ENCODE assay signal across 9 cellular contexts in genomic region chr9:121447341-121447834, GRCh38. TPM values are rescaled to one million over a fixed set of nuclear protein-coding genes. Genes with fewer than 3 reads are reported as not detected.
DNase-seq lines count a peak whose midpoint lies in the region; ATAC-seq and TF ChIP-seq lines count a peak whose summit lies in the region.
"Had no signal": no experiment of that assay in that cellular context is flagged by ENCODE, and none has a peak within 500 bp of the region (broad histone marks: within the 10 kb centered on the region; RNA-seq: fewer than 3 reads in every experiment).

No MANE protein-coding gene starts in this region.

- H3K9me1 ChIP-seq in IMR-90 (ENCODE audit: insufficient read depth, low read length) = no peaks in the 10 kb centered on the region

- no peak for TF ChIP-seq RAD21 in IMR-90 (IDR thresholded peaks at IDR 0.05; ENCODE audit: low read length)

- no peaks in the 10 kb centered on the region for H3K79me1 ChIP-seq in IMR-90 (ENCODE audit: low read depth in 1 of 2, low read length in 2 of 2)

- H3K27me3 ChIP-seq in BLaER1 treated with 17β-estradiol and CSF1 and Interleukin-3, amounts not matched to agents 10 nM and 100 nM = peaks cover 3 to 70% (median 22%) of the 10 kb centered on the region in 11 experiments; a peak in 15 of 22 replicates
- H3K27me3 ChIP-seq in IMR-90 (ENCODE audit: control insufficient read depth, insufficient read depth, low read length) = peaks cover 57% of the 10 kb centered on the region

- ATAC-seq in IMR-90 (ENCODE audit: low read depth) (peak; percentile 54), HG03097 (IDR thresholded peaks at IDR 0.05; ENCODE audit: low FRiP score, unreplicated experiment) (no peak)
- no peak for ATAC-seq in stimulated activated naive CD8-positive, alpha-beta T cell treated with anti-CD3 and anti-CD28 coated beads, Interleukin-15, Interleukin-2, amounts not matched to agents 100 U/mL and 50 U/mL, for 24 hours

- peak overlapping the region; percentile 62 to 75 (median 66) for H3K4me2 ChIP-seq in BLaER1 treated with 17β-estradiol and CSF1 and Interleukin-3, amounts not matched to agents 10 nM and 100 nM
- no peak overlapping the region for H3K4me2 ChIP-seq in IMR-90 (ENCODE audit: low read depth, low read length)

- no TSS peak for BruUV-seq in IMR-90 (replicated peaks; lab: Mats Ljungman, UMichigan)

- dilution Hi-C loops in IMR-90 (cut with HindIII; ENCODE audit: low sequenced_read_pairs, unreplicated experiment) = no loop called here

- H3K23ac ChIP-seq in IMR-90 (ENCODE audit: low read depth, low read length) = no peak overlapping the region

- no peak overlapping the region for H2AK5ac ChIP-seq in IMR-90 (ENCODE audit: low read depth, low read length)

- no peak overlapping the region for H2AFZ ChIP-seq in IMR-90 (replicated peaks; ENCODE audit: low read length, poor library complexity)

- no peak overlapping the region for H2BK20ac ChIP-seq in IMR-90 (ENCODE audit: low read depth, low read length)

- no peak for TF ChIP-seq CTCF in IMR-90 (conservative IDR thresholded peaks at IDR 0.05; ENCODE audit: low read depth, low read length)

- no peak for TF ChIP-seq POLR2A in IMR-90 (IDR thresholded peaks at IDR 0.05; ENCODE audit: low read depth, low read length)

- peaks cover 0 to 8% (median 0%) of the 10 kb centered on the region in 11 experiments; a peak in 4 of 22 replicates for H4K20me1 ChIP-seq in BLaER1 treated with 17β-estradiol and CSF1 and Interleukin-3, amounts not matched to agents 10 nM and 100 nM
- H4K20me1 ChIP-seq in IMR-90 (ENCODE audit: insufficient read depth, low read length) = no peaks in the 10 kb centered on the region; the same call in 1 of the 2 replicates

- H3K27ac ChIP-seq in BLaER1 treated with 17β-estradiol and CSF1 and Interleukin-3, amounts not matched to agents 10 nM and 100 nM = no peak overlapping the region
- no peak overlapping the region for H3K27ac ChIP-seq in IMR-90 (ENCODE audit: insufficient read depth, low read length)

- H3K18ac ChIP-seq in IMR-90 (ENCODE audit: low read depth, low read length) = no peak overlapping the region; the same call in 1 of the 2 replicates

- DNase-seq in IMR-90 (peak; percentile 76), astrocyte of the hippocampus (ENCODE audit: low read depth, low spot score) (peak; percentile 67), kidney tubule cell (ENCODE audit: low spot score) (peak; percentile 81), NCI-H1436 (lab: John Stamatoyannopoulos, UW) (no peak)
- DNase-seq in stimulated activated naive CD8-positive, alpha-beta T cell treated with anti-CD3 and anti-CD28 coated beads, Interleukin-15, Interleukin-2, amounts not matched to agents 100 U/mL and 50 U/mL, for 24 hours = no peak
- DNase-seq in activated naive CD4-positive, alpha-beta T cell (lab: John Stamatoyannopoulos, UW) = no peak
- DNase-seq: NCI-H187 had no signal

- no peak overlapping the region for H3K14ac ChIP-seq in IMR-90 (replicated peaks; ENCODE audit: low read depth, low read length)

- H2BK15ac ChIP-seq in IMR-90 (ENCODE audit: low read depth, low read length) = no peak overlapping the region

- H3K4ac ChIP-seq in IMR-90 (ENCODE audit: low read depth, low read length) = no peak overlapping the region

- in situ Hi-C loops in IMR-90 (cut with MboI; ENCODE audit: low sequenced_read_pairs) = loop anchor here (10.0 kb wide), 1 partner anchor 63 kb away; no protein-coding TSS in a partner anchor

- no peaks in the 10 kb centered on the region for H3K9me3 ChIP-seq in BLaER1 treated with 17β-estradiol and CSF1 and Interleukin-3, amounts not matched to agents 10 nM and 100 nM (replicated peaks in 1 of 11)
- no peaks in the 10 kb centered on the region for H3K9me3 ChIP-seq in IMR-90 (ENCODE audit: control insufficient read depth, insufficient read depth, low read length)

- H3K36me3 ChIP-seq in BLaER1 treated with 17β-estradiol and CSF1 and Interleukin-3, amounts not matched to agents 10 nM and 100 nM = no peaks in the 10 kb centered on the region
- H3K36me3 ChIP-seq in IMR-90 (ENCODE audit: control insufficient read depth, insufficient read depth, low read length) = no peaks in the 10 kb centered on the region

- no peak overlapping the region for H3K56ac ChIP-seq in IMR-90 (ENCODE audit: extremely low read depth, insufficient read depth, low read length)

- CTCF ChIA-PET in IMR-90 (lab: Yijun Ruan, JAX) = no interaction called here

- no peak overlapping the region for H2BK120ac ChIP-seq in IMR-90 (ENCODE audit: low read depth, low read length)

- POLR2A ChIA-PET in IMR-90 (lab: Charles Lee; ENCODE audit: unreplicated experiment) = no interaction called here

- peaks cover 13 to 29% (median 23%) of the 10 kb centered on the region in 10 experiments for H3K4me1 ChIP-seq in BLaER1 treated with 17β-estradiol and CSF1 and Interleukin-3, amounts not matched to agents 10 nM and 100 nM
- H3K4me1 ChIP-seq in IMR-90 (ENCODE audit: control insufficient read depth, insufficient read depth, low read length) = peaks cover 2% of the 10 kb centered on the region; the same call in 1 of the 2 replicates

- no peak overlapping the region for H4K8ac ChIP-seq in IMR-90 (ENCODE audit: low read depth in 2 of 2, low read length in 2 of 2)

- 87% methylated on average over 3 of the region's 6 CpGs; no CpG with 5 or more reads in 1 of the 2 experiments for WGBS in IMR-90 (ENCODE audit: extremely low coverage in 2 of 2, insufficient read length in 1 of 2), 2 experiments

- intact Hi-C loops in IMR-90 (cut with micrococcal nuclease) = no loop called here

- no peak overlapping the region for H4K91ac ChIP-seq in IMR-90 (ENCODE audit: insufficient read depth, low read depth, low read length)

- no peak overlapping the region for H3K4me3 ChIP-seq in BLaER1 treated with 17β-estradiol and CSF1 and Interleukin-3, amounts not matched to agents 10 nM and 100 nM
- no peak overlapping the region for H3K4me3 ChIP-seq in IMR-90 (ENCODE audit: insufficient read depth, low read depth, low read length)

- H2BK5ac ChIP-seq in IMR-90 (ENCODE audit: low read depth, low read length, poor library complexity, severe bottlenecking) = no peak overlapping the region

- no peak overlapping the region for H2AK9ac ChIP-seq in IMR-90 (replicated peaks; ENCODE audit: low read depth, low read length, poor library complexity)

- no peak overlapping the region for H3K9ac ChIP-seq in BLaER1 treated with 17β-estradiol and CSF1 and Interleukin-3, amounts not matched to agents 10 nM and 100 nM
- no peak overlapping the region for H3K9ac ChIP-seq in IMR-90 (ENCODE audit: low read depth, low read length)

- H4K5ac ChIP-seq in IMR-90 (ENCODE audit: low read depth, low read length) = no peak overlapping the region

TF ChIP-seq in IMR-90, 13 proteins besides CTCF, POLR2A, EP300 and RAD21:
- TF ChIP-seq USF2 (IDR thresholded peaks at IDR 0.05; ENCODE audit: low read depth, low read length) = peak; percentile 80
- no peak for TF ChIP-seq RCOR1 (IDR thresholded peaks at IDR 0.05; ENCODE audit: insufficient replicate concordance, low read length)
- TF ChIP-seq CEBPB (IDR thresholded peaks at IDR 0.05; ENCODE audit: low read depth, low read length) = no peak

RNA-seq across cellular contexts. Expression of gene GGTA1, which starts 52.3 kb away (rescaled TPM):
- total RNA-seq in IMR-90 (2012; rRNA removed) = not detected in 2 replicates
- not detected in 2 replicates for polyA plus RNA-seq in IMR-90 (2012; rRNA removed)
- polyA plus RNA-seq in IMR-90 (2012; cell fraction: cytosol; rRNA removed) = not detected in 2 replicates
- polyA plus RNA-seq in IMR-90 (2012; cell fraction: nucleus; rRNA removed; ENCODE audit: low replicate concordance) = not detected in 2 replicates

Comparison
In these comparisons a context has a peak if more than half of its experiments do, and no peak if none do; other contexts are left out.
1. DNase-seq: peak in IMR-90 (single experiment), astrocyte of the hippocampus (single experiment) and kidney tubule cell (single experiment); none in stimulated activated naive CD8-positive, alpha-beta T cell treated with anti-CD3 and anti-CD28 coated beads, Interleukin-15, Interleukin-2, amounts not matched to agents 100 U/mL and 50 U/mL, for 24 hours (single experiment), NCI-H1436 (single experiment) and activated naive CD4-positive, alpha-beta T cell (0 of 4).